ENCODE assay signal across 1 cellular context in the genomic region with DNA sequence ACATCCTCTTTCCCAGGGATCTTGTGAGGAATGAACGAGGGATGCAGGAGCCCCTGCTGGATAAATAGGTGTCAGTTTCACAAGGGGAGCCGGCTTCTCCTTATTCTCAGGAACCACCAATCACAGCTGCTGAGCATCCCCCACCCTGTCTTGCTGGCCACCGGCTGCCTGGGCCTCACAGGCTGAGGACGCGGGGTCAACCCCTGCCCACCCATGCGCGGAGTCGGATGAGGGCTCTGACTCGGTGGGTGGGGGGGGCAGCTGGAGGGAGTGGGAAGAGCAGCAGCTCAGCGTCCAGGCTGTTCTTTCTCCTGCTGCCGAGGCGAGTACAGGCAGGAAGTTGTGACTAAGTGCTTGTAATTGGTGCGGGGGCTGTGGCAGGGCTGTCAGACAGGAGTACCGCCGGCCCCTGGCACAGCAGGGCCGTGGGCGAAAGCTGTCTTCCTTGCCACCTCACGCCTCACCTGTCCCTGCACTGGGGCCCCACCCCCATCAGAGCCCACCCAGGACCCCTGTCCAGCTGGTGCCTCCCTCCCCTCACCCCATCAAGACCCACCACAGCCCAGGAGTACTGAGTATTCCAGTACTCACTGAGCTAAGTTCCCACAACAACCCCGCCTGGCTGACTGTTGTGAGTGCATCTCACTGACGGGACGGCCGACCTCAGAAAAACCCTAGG.
TF ChIP-seq lines count a peak whose summit lies in the region.

No MANE protein-coding gene starts in this region.

TF ChIP-seq in GM23338, 12 proteins besides CTCF, POLR2A, EP300 and RAD21 (continued from another document):
- no peak for TF ChIP-seq ZNF114 (CRISPR knock-in tag; IDR thresholded peaks at IDR 0.05)
- TF ChIP-seq ZNF331 (CRISPR knock-in tag; IDR thresholded peaks at IDR 0.05; ENCODE audit: low read depth) = no peak
- TF ChIP-seq, protein P1, sequence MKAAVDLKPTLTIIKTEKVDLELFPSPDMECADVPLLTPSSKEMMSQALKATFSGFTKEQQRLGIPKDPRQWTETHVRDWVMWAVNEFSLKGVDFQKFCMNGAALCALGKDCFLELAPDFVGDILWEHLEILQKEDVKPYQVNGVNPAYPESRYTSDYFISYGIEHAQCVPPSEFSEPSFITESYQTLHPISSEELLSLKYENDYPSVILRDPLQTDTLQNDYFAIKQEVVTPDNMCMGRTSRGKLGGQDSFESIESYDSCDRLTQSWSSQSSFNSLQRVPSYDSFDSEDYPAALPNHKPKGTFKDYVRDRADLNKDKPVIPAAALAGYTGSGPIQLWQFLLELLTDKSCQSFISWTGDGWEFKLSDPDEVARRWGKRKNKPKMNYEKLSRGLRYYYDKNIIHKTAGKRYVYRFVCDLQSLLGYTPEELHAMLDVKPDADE (IDR thresholded peaks at IDR 0.05) = no peak
- no peak for TF ChIP-seq EZH2 (IDR thresholded peaks at IDR 0.05; ENCODE audit: low read depth, unreplicated experiment)
- TF ChIP-seq, protein P2, sequence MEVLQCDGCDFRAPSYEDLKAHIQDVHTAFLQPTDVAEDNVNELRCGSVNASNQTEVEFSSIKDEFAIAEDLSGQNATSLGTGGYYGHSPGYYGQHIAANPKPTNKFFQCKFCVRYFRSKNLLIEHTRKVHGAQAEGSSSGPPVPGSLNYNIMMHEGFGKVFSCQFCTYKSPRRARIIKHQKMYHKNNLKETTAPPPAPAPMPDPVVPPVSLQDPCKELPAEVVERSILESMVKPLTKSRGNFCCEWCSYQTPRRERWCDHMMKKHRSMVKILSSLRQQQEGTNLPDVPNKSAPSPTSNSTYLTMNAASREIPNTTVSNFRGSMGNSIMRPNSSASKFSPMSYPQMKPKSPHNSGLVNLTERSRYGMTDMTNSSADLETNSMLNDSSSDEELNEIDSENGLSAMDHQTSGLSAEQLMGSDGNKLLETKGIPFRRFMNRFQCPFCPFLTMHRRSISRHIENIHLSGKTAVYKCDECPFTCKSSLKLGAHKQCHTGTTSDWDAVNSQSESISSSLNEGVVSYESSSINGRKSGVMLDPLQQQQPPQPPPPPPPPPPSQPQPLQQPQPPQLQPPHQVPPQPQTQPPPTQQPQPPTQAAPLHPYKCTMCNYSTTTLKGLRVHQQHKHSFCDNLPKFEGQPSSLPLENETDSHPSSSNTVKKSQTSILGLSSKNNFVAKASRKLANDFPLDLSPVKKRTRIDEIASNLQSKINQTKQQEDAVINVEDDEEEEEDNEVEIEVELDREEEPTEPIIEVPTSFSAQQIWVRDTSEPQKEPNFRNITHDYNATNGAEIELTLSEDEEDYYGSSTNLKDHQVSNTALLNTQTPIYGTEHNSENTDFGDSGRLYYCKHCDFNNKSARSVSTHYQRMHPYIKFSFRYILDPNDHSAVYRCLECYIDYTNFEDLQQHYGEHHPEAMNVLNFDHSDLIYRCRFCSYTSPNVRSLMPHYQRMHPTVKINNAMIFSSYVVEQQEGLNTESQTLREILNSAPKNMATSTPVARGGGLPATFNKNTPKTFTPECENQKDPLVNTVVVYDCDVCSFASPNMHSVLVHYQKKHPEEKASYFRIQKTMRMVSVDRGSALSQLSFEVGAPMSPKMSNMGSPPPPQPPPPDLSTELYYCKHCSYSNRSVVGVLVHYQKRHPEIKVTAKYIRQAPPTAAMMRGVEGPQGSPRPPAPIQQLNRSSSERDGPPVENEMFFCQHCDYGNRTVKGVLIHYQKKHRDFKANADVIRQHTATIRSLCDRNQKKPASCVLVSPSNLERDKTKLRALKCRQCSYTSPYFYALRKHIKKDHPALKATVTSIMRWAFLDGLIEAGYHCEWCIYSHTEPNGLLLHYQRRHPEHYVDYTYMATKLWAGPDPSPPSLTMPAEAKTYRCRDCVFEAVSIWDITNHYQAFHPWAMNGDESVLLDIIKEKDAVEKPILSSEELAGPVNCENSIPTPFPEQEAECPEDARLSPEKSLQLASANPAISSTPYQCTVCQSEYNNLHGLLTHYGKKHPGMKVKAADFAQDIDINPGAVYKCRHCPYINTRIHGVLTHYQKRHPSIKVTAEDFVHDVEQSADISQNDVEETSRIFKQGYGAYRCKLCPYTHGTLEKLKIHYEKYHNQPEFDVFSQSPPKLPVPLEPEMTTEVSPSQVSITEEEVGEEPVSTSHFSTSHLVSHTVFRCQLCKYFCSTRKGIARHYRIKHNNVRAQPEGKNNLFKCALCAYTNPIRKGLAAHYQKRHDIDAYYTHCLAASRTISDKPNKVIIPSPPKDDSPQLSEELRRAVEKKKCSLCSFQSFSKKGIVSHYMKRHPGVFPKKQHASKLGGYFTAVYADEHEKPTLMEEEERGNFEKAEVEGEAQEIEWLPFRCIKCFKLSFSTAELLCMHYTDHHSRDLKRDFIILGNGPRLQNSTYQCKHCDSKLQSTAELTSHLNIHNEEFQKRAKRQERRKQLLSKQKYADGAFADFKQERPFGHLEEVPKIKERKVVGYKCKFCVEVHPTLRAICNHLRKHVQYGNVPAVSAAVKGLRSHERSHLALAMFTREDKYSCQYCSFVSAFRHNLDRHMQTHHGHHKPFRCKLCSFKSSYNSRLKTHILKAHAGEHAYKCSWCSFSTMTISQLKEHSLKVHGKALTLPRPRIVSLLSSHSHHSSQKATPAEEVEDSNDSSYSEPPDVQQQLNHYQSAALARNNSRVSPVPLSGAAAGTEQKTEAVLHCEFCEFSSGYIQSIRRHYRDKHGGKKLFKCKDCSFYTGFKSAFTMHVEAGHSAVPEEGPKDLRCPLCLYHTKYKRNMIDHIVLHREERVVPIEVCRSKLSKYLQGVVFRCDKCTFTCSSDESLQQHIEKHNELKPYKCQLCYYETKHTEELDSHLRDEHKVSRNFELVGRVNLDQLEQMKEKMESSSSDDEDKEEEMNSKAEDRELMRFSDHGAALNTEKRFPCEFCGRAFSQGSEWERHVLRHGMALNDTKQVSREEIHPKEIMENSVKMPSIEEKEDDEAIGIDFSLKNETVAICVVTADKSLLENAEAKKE (CRISPR knock-in tag; IDR thresholded peaks at IDR 0.05) = no peak
TF ChIP-seq in GM23338: peak in this region for 0.
